ENCODE assay signal across 19 cellular contexts in the genomic region with DNA sequence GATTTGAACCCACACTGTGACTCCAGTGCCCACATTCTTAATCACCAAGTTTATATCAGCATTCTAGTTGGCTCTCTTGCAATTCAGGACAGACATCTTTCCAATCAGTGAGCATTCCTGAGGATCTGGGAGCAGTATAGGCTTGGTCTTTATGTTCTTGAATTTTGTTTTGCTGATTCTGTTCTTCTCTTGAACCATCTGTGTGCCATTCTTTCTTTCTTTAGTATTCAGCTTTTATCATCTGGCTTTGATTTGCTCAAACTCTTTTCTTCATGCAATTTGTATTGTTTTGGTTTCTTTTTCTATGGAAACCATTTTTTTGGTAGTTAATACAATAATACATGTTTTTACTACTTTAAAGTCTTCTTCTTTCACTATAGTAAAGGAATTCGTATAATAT.
DNase-seq lines count a peak whose midpoint lies in the region; TF ChIP-seq lines count a peak whose summit lies in the region.
"Had no signal": no experiment of that assay in that cellular context is flagged by ENCODE, and none has a peak within 500 bp of the region (broad histone marks: within the 10 kb centered on the region; RNA-seq: fewer than 3 reads in every experiment).

No MANE protein-coding gene starts in this region.

- no peak overlapping the region for H3K4me3 Mint-ChIP-seq in osteocyte (ENCODE audit: unreplicated experiment)
- no peak overlapping the region for H3K4me3 Mint-ChIP-seq in activated naive CD8-positive, alpha-beta T cell treated with anti-CD3 and anti-CD28 coated beads for 36 hours
- H3K4me3 Mint-ChIP-seq: CD14-positive monocyte; CD4-positive, alpha-beta T cell; CD8-positive, alpha-beta memory T cell had no signal

- H3K4me2 ChIP-seq in GM23248 (ENCODE audit: unreplicated experiment), result no peak overlapping the region
- H3K4me2 ChIP-seq: BLaER1 treated with 17β-estradiol and CSF1 and Interleukin-3, amounts not matched to agents 10 nM and 100 nM had no signal

- no peak overlapping the region for H3K9ac ChIP-seq in GM23248
- H3K9ac ChIP-seq: BLaER1 treated with 17β-estradiol and CSF1 and Interleukin-3, amounts not matched to agents 10 nM and 100 nM had no signal

- no peak overlapping the region for H2AFZ ChIP-seq in GM23248

- H3K27ac ChIP-seq in GM23248, result no peak overlapping the region
- H3K27ac ChIP-seq: BLaER1 treated with 17β-estradiol and CSF1 and Interleukin-3, amounts not matched to agents 10 nM and 100 nM had no signal

- H4K20me1 ChIP-seq in GM23248 (ENCODE audit: insufficient read depth), result no peaks in the 10 kb centered on the region
- H4K20me1 ChIP-seq: BLaER1 treated with 17β-estradiol and CSF1 and Interleukin-3, amounts not matched to agents 10 nM and 100 nM had no signal

- no peaks in the 10 kb centered on the region for H3K27me3 ChIP-seq in GM23248 (replicated peaks; ENCODE audit: insufficient read depth)
- H3K27me3 ChIP-seq: BE2C; BLaER1 treated with 17β-estradiol and CSF1 and Interleukin-3, amounts not matched to agents 10 nM and 100 nM had no signal

- H3K4me1 ChIP-seq in GM23248 (ENCODE audit: insufficient read depth), result peaks cover 8% of the 10 kb centered on the region
- H3K4me1 ChIP-seq: BE2C; BLaER1 treated with 17β-estradiol and CSF1 and Interleukin-3, amounts not matched to agents 10 nM and 100 nM had no signal

- no peaks in the 10 kb centered on the region for H3K9me3 Mint-ChIP-seq in osteocyte (ENCODE audit: unreplicated experiment)
- no peaks in the 10 kb centered on the region for H3K9me3 Mint-ChIP-seq in activated naive CD8-positive, alpha-beta T cell treated with anti-CD3 and anti-CD28 coated beads for 36 hours
- H3K9me3 Mint-ChIP-seq: CD4-positive, alpha-beta T cell; CD8-positive, alpha-beta memory T cell had no signal

- peaks cover 2% of the 10 kb centered on the region for H3K27me3 Mint-ChIP-seq in osteocyte (ENCODE audit: unreplicated experiment)
- H3K27me3 Mint-ChIP-seq in activated naive CD8-positive, alpha-beta T cell treated with anti-CD3 and anti-CD28 coated beads for 36 hours, result no peaks in the 10 kb centered on the region
- H3K27me3 Mint-ChIP-seq: CD4-positive, alpha-beta T cell had no signal

- no peaks in the 10 kb centered on the region for H3K36me3 Mint-ChIP-seq in osteocyte (ENCODE audit: unreplicated experiment)
- H3K36me3 Mint-ChIP-seq in activated naive CD8-positive, alpha-beta T cell treated with anti-CD3 and anti-CD28 coated beads for 36 hours, result no peaks in the 10 kb centered on the region
- H3K36me3 Mint-ChIP-seq: CD14-positive monocyte; CD8-positive, alpha-beta memory T cell had no signal

- peaks cover 5% of the 10 kb centered on the region; the same call in 1 of the 2 replicates for H3F3A ChIP-seq in GM23248 (ENCODE audit: insufficient read depth)

- in situ Hi-C loops in GM23248 (cut with MboI), result no loop called here

- peaks cover 11% of the 10 kb centered on the region for H3K4me1 Mint-ChIP-seq in osteocyte (ENCODE audit: unreplicated experiment)
- H3K4me1 Mint-ChIP-seq in activated naive CD8-positive, alpha-beta T cell treated with anti-CD3 and anti-CD28 coated beads for 36 hours, result no peaks in the 10 kb centered on the region
- H3K4me1 Mint-ChIP-seq: CD14-positive monocyte had no signal

- H3K79me2 ChIP-seq in GM23248 (ENCODE audit: insufficient read depth), result no peaks in the 10 kb centered on the region

- peak; percentile 6 for DNase-seq in GM23248
- DNase-seq in dedifferentiated amniotic fluid mesenchymal stem cell (ENCODE audit: extremely low spot score), result peak; percentile 51
- peak; percentile 27 for DNase-seq in fibroblast of gingiva (ENCODE audit: low read depth)
- no peak for DNase-seq in osteocyte (ENCODE audit: extremely low spot score, unreplicated experiment)
- no peak for DNase-seq in DMS 273 treated with DMSO at 0.1 percent for 48 hours (lab: John Stamatoyannopoulos, UW)
- DNase-seq in activated naive CD8-positive, alpha-beta T cell treated with anti-CD3 and anti-CD28 coated beads for 36 hours, result no peak
- DNase-seq in activated gamma-delta T cell treated with Interleukin-2 at 50 U/mL for 16 hours, result no peak
- DNase-seq in GM10266 (ENCODE audit: extremely low spot score), result no peak
- DNase-seq: AML-193; BE2C; CD4-positive, alpha-beta T cell; CD8-positive, alpha-beta memory T cell; DMS53; DMS79 treated with DMSO at 0.1 percent for 48 hours; GF-D8; H7; HCEC 1CT had no signal

- 71 to 80% methylated on average over 1 of the region's 1 CpG for WGBS in GM23248 (ENCODE audit: low coverage in 1 of 2, low lambda C conversion rate in 2 of 2, missing lambda C conversion rate in 2 of 2), 2 experiments

- H3K9me3 ChIP-seq in GM23248 (ENCODE audit: low read depth), result no peaks in the 10 kb centered on the region
- H3K9me3 ChIP-seq: BE2C; BLaER1 treated with 17β-estradiol and CSF1 and Interleukin-3, amounts not matched to agents 10 nM and 100 nM had no signal

- H3K36me3 ChIP-seq in GM23248 (ENCODE audit: low read depth), result no peaks in the 10 kb centered on the region
- H3K36me3 ChIP-seq: BE2C; BLaER1 treated with 17β-estradiol and CSF1 and Interleukin-3, amounts not matched to agents 10 nM and 100 nM had no signal

- peak overlapping the region; percentile 11 for H3K27ac Mint-ChIP-seq in osteocyte (ENCODE audit: unreplicated experiment)
- no peak overlapping the region for H3K27ac Mint-ChIP-seq in activated naive CD8-positive, alpha-beta T cell treated with anti-CD3 and anti-CD28 coated beads for 36 hours
- H3K27ac Mint-ChIP-seq: CD14-positive monocyte; CD4-positive, alpha-beta T cell; CD8-positive, alpha-beta memory T cell had no signal

- no peak overlapping the region for H3K4me3 ChIP-seq in GM23248
- H3K4me3 ChIP-seq: BLaER1 treated with 17β-estradiol and CSF1 and Interleukin-3, amounts not matched to agents 10 nM and 100 nM had no signal

- no peak for TF ChIP-seq CTCF in osteocyte (IDR thresholded peaks at IDR 0.05)
- no peak for TF ChIP-seq CTCF in GM10266 (IDR thresholded peaks at IDR 0.05; ENCODE audit: control insufficient read depth, insufficient read depth, low read depth, missing control alignments)

- H3K9me2 ChIP-seq in GM23248 (ENCODE audit: insufficient read depth), result no peaks in the 10 kb centered on the region

Comparison
In these comparisons a context has a peak if more than half of its experiments do, and no peak if none do; other contexts are left out.
1. DNase-seq: peak in GM23248 (single experiment), dedifferentiated amniotic fluid mesenchymal stem cell (single experiment) and fibroblast of gingiva (single experiment); none in osteocyte (single experiment), DMS 273 treated with DMSO at 0.1 percent for 48 hours (single experiment), activated naive CD8-positive, alpha-beta T cell treated with anti-CD3 and anti-CD28 coated beads for 36 hours (single experiment), activated gamma-delta T cell treated with Interleukin-2 at 50 U/mL for 16 hours (single experiment) and GM10266 (single experiment).